ENCODE assay signal across 23 cellular contexts in genomic region chr13:27500806-27501534, GRCh38. TPM values are rescaled to one million over a fixed set of nuclear protein-coding genes. Genes with fewer than 3 reads are reported as not detected.
DNase-seq lines count a peak whose midpoint lies in the region; ATAC-seq and TF ChIP-seq lines count a peak whose summit lies in the region.
"Had no signal": no experiment of that assay in that cellular context is flagged by ENCODE, and none has a peak within 500 bp of the region (broad histone marks: within the 10 kb centered on the region; RNA-seq: fewer than 3 reads in every experiment).

No MANE protein-coding gene starts in this region.

- DNase-seq in heart right ventricle (peak in 1 of 2 donors; percentile 16), left ventricle myocardium inferior (no peak), amniotic epithelial cell (ENCODE audit: low read depth) (peak; percentile 54), fibroblast of villous mesenchyme (ENCODE audit: low read depth) (peak; percentile 6), smooth muscle cell (lab: John Stamatoyannopoulos, UW; ENCODE audit: unreplicated experiment) (peak; percentile 12)
- DNase-seq in effector CD8-positive, alpha-beta T cell (lab: John Stamatoyannopoulos, UW) = no peak
- DNase-seq: CD4-positive, CD25-positive, alpha-beta regulatory T cell; DMS153; NCI-H1048; NCI-H1417; NCI-H1694 treated with DMSO at 0.1 percent for 48 hours; NCI-H2081; NCI-H2171; NCI-H226; NCI-H510A; NCI-H69; RPMI8226; SHP77 had no signal

- H3F3A ChIP-seq in smooth muscle cell (ENCODE audit: low read depth) = no peaks in the 10 kb centered on the region

- H3K27me3 ChIP-seq in heart right ventricle = no peaks in the 10 kb centered on the region
- H3K27me3 ChIP-seq in left ventricle myocardium inferior (ENCODE audit: low read depth) = no peaks in the 10 kb centered on the region
- H3K27me3 ChIP-seq in smooth muscle cell (ENCODE audit: low read depth) = peaks cover 2% of the 10 kb centered on the region
- H3K27me3 ChIP-seq: BLaER1 had no signal

- H3K4me1 ChIP-seq in heart right ventricle = peaks cover 0 to 21% (median 4%) of the 10 kb centered on the region in 9 donors
- H3K4me1 ChIP-seq in left ventricle myocardium inferior = peaks cover 21% of the 10 kb centered on the region
- H3K4me1 ChIP-seq in smooth muscle cell (ENCODE audit: low read depth) = peaks cover 5% of the 10 kb centered on the region

- peak overlapping the region; percentile 54 for H3K4me2 ChIP-seq in smooth muscle cell
- H3K4me2 ChIP-seq: BLaER1 had no signal

- ATAC-seq in heart right ventricle (peak in 5 of 8 donors; percentile 39 to 56 (median 48)), GM21723 (IDR thresholded peaks at IDR 0.05; ENCODE audit: unreplicated experiment) (no peak), GM18519 (IDR thresholded peaks at IDR 0.05; ENCODE audit: low FRiP score, unreplicated experiment) (no peak)
- ATAC-seq: GM12878, HCT116 had no signal

- H3K9ac ChIP-seq in smooth muscle cell (ENCODE audit: low read depth) = no peak overlapping the region
- H3K9ac ChIP-seq: BLaER1 had no signal

- H4K20me1 ChIP-seq in smooth muscle cell (ENCODE audit: low read depth) = no peaks in the 10 kb centered on the region
- H4K20me1 ChIP-seq: BLaER1 had no signal

- no peaks in the 10 kb centered on the region for H3K79me2 ChIP-seq in smooth muscle cell (ENCODE audit: low read depth)

- H3K27ac ChIP-seq in heart right ventricle = peak overlapping the region in 1 of 10 donors; percentile 15
- H3K27ac ChIP-seq in left ventricle myocardium inferior (replicated peaks) = no peak overlapping the region
- H3K27ac ChIP-seq in smooth muscle cell (ENCODE audit: low read depth) = peak overlapping the region; percentile 13
- H3K27ac ChIP-seq: BLaER1 had no signal

- TF ChIP-seq CTCF in heart right ventricle (IDR thresholded peaks at IDR 0.05) = no peak
- no peak for TF ChIP-seq CTCF in left ventricle myocardium inferior (IDR thresholded peaks at IDR 0.05; ENCODE audit: borderline replicate concordance)
- TF ChIP-seq CTCF in fibroblast of villous mesenchyme (IDR thresholded peaks at IDR 0.05; ENCODE audit: insufficient read depth, low read depth, low read length) = no peak
- TF ChIP-seq CTCF in smooth muscle cell (IDR thresholded peaks at IDR 0.05; ENCODE audit: borderline replicate concordance, insufficient read depth, poor library complexity, severe bottlenecking) = no peak

- no peak overlapping the region for H2AFZ ChIP-seq in smooth muscle cell (ENCODE audit: low read depth)

- H3K36me3 ChIP-seq in heart right ventricle = no peaks in the 10 kb centered on the region
- H3K36me3 ChIP-seq in left ventricle myocardium inferior = no peaks in the 10 kb centered on the region
- no peaks in the 10 kb centered on the region for H3K36me3 ChIP-seq in smooth muscle cell (ENCODE audit: low read depth)
- H3K36me3 ChIP-seq: BLaER1 had no signal

- intact Hi-C loops in heart right ventricle (cut with DNase I) = no loop called here
- intact Hi-C loops in left ventricle myocardium inferior (cut with micrococcal nuclease) = no loop called here

- H3K4me3 ChIP-seq in heart right ventricle (no peak overlapping the region), left ventricle myocardium inferior (no peak overlapping the region), fibroblast of villous mesenchyme (ENCODE audit: low read depth, low read length) (no peak overlapping the region), smooth muscle cell (no peak overlapping the region)
- H3K4me3 ChIP-seq: BLaER1, GM12878 had no signal

- H3K9me3 ChIP-seq in heart right ventricle = no peaks in the 10 kb centered on the region
- no peaks in the 10 kb centered on the region for H3K9me3 ChIP-seq in left ventricle myocardium inferior (replicated peaks)
- H3K9me3 ChIP-seq in smooth muscle cell (replicated peaks; ENCODE audit: low read depth) = no peaks in the 10 kb centered on the region
- H3K9me3 ChIP-seq: BLaER1 had no signal

- WGBS in heart right ventricle, 2 donors = 29 to 42% methylated on average over 13 of the region's 13 CpGs
- WGBS in smooth muscle cell (ENCODE audit: low lambda C conversion rate) = 70% methylated on average over 13 of the region's 13 CpGs

RNA-seq across cellular contexts. Expression of gene MTIF3, which starts 50.6 kb away (rescaled TPM):
- total RNA-seq in heart right ventricle = 100 to 1,000 TPM; 103 to 207 (median 121) TPM
- 100 to 1,000 TPM; 127 to 217 TPM for polyA plus RNA-seq in heart right ventricle
- 140 TPM for total RNA-seq in left ventricle myocardium inferior
- total RNA-seq in fibroblast of villous mesenchyme = 52.5 and 66.1 TPM in 2 replicates
- total RNA-seq in smooth muscle cell = 50.8 and 57.0 TPM in 2 replicates
- polyA plus RNA-seq in smooth muscle cell = 54.3 and 60.5 TPM in 2 replicates

Comparison
In these comparisons a context has a peak if more than half of its experiments do, and no peak if none do; other contexts are left out.
1. ATAC-seq: peak in heart right ventricle (5 of 8); none in GM21723 (single experiment) and GM18519 (single experiment).
2. DNase-seq: peak in amniotic epithelial cell (single experiment), fibroblast of villous mesenchyme (single experiment) and smooth muscle cell (single experiment); none in left ventricle myocardium inferior (single experiment) and effector CD8-positive, alpha-beta T cell (single experiment).